19 cellular contexts compared by ENCODE assay signal in the genomic region with DNA sequence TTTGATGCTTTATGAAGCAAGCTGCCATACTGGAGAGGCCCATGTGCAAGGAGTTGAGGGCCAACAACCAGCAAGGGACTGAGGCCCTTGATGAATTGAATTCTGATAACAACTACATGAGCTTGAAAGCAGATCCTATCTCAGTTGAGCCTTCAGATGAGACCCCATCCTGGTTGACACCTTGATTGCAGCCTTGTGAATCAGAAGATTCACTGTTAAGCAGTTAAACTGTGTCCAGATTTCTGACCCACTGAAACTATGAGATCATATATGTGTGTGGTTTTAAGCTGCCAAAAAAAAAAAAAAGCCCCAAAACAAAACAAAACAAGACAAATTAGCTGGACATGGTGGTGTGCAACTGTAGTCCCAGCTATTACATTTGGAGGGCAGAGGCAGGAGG. TPM values are rescaled to one million over a fixed set of nuclear protein-coding genes. Genes with fewer than 3 reads are reported as not detected.
A peak's percentile ranks its signal among the peaks of the same experiment; 100 is the strongest.
DNase-seq lines count a peak whose midpoint lies in the region; ATAC-seq, FAIRE-seq and TF ChIP-seq lines count a peak whose summit lies in the region.
"Had no signal": no experiment of that assay in that cellular context is flagged by ENCODE, and none has a peak within 500 bp of the region (broad histone marks: within the 10 kb centered on the region; RNA-seq: fewer than 3 reads in every experiment).

No MANE protein-coding gene starts in this region.

- H4K8ac ChIP-seq in H1 (ENCODE audit: extremely low read depth, insufficient read depth, low read length) = no peak overlapping the region

- H3K4me1 ChIP-seq in BLaER1 (peaks cover 21% of the 10 kb centered on the region), H1 (replicated peaks in 1 of 4; ENCODE audit: control insufficient read depth in 3 of 4, insufficient read depth in 4 of 4, low read length in 3 of 4) (peaks cover 2 to 9% (median 5%) of the 10 kb centered on the region in 4 experiments), osteoblast (ENCODE audit: insufficient read depth, low read length) (peaks cover 5% of the 10 kb centered on the region)

- H3K4me2 ChIP-seq in BLaER1 = 0 out of 2 replicates have a peak overlapping the region, but pooled peaks have one; percentile 15
- H3K4me2 ChIP-seq in H1 (ENCODE audit: insufficient read depth in 1 of 2, low read depth in 2 of 2, low read length in 2 of 2) = no peak overlapping the region
- H3K4me2 ChIP-seq in osteoblast (ENCODE audit: insufficient read depth, low read length) = no peak overlapping the region
- H3K4me2 ChIP-seq: A549 had no signal

- peak overlapping the region; percentile 76; the same call in 1 of the 2 replicates for H2BK15ac ChIP-seq in H1 (ENCODE audit: low read length)

- no peak overlapping the region for H3K18ac ChIP-seq in H1 (ENCODE audit: extremely low read depth, low read length)

- POLR2A ChIA-PET in H1 (lab: Charles Lee; ENCODE audit: partially characterized antibody) = interaction anchor here (0.7 to 1.0 kb wide), 4 partner anchors 18 to 264 kb away, joined by 3 read pairs; no protein-coding TSS in a partner anchor

- FAIRE-seq in GM19239 (lab: Jason Lieb, UNC) = peak; percentile 67
- no peak for FAIRE-seq in H1 (lab: Jason Lieb, UNC)
- FAIRE-seq: A549, HepG2 had no signal

- no peak overlapping the region for H3K56ac ChIP-seq in H1 (replicated peaks; ENCODE audit: insufficient read length, low read depth, low read length)

- TF ChIP-seq RAD21 in H1 (IDR thresholded peaks at IDR 0.05 in 1 of 2, conservative IDR thresholded peaks at IDR 0.05 in 1 of 2; ENCODE audit: low read depth in 2 of 2, low read length in 2 of 2) = no peak

- TF ChIP-seq CTCF in H1 (IDR thresholded peaks at IDR 0.05; ENCODE audit: control extremely low read depth in 1 of 3, insufficient read depth in 1 of 3, low read depth in 1 of 3, low read length in 3 of 3) = no peak
- TF ChIP-seq CTCF in osteoblast (IDR thresholded peaks at IDR 0.05; ENCODE audit: extremely low read depth, low read depth, low read length) = no peak

- TF ChIP-seq POLR2A in H1 (IDR thresholded peaks at IDR 0.05; ENCODE audit: control extremely low read depth in 1 of 2, low read depth in 2 of 2, low read length in 2 of 2) = no peak

- H3K27me3 ChIP-seq in BLaER1 = no peaks in the 10 kb centered on the region
- no peaks in the 10 kb centered on the region for H3K27me3 ChIP-seq in H1 (replicated peaks in 1 of 4; ENCODE audit: control insufficient read depth in 3 of 4, extremely low read depth in 1 of 4, insufficient read depth in 3 of 4, low read length in 3 of 4)
- H3K27me3 ChIP-seq in osteoblast (ENCODE audit: insufficient read depth, low read length) = no peaks in the 10 kb centered on the region

- no peaks in the 10 kb centered on the region for H3K23me2 ChIP-seq in H1 (ENCODE audit: low read depth, low read length)

- H3K9me3 ChIP-seq in BLaER1 = peaks cover 29% of the 10 kb centered on the region
- peaks cover 8 to 16% of the 10 kb centered on the region in 2 experiments; a peak in 3 of 4 replicates for H3K9me3 ChIP-seq in H1 (ENCODE audit: insufficient read depth in 2 of 2, low read depth in 1 of 2, low read length in 1 of 2)
- H3K9me3 ChIP-seq in osteoblast (ENCODE audit: low read depth, low read length) = no peaks in the 10 kb centered on the region

- H3K4ac ChIP-seq in H1 (replicated peaks; ENCODE audit: insufficient read length, low read depth, low read length) = no peak overlapping the region

- peak overlapping the region; percentile 10 for H2BK120ac ChIP-seq in H1 (replicated peaks; ENCODE audit: low read depth, low read length)

- H3K4me3 ChIP-seq in BLaER1 (no peak overlapping the region), H1 (ENCODE audit: extremely low read depth in 1 of 4, insufficient read depth in 2 of 4, low read depth in 3 of 4, low read length in 4 of 4) (no peak overlapping the region), osteoblast (ENCODE audit: insufficient read depth, low read length) (no peak overlapping the region)
- H3K4me3 ChIP-seq: A549 had no signal

- H3K9ac ChIP-seq in BLaER1 (no peak overlapping the region), H1 (replicated peaks in 1 of 4; ENCODE audit: extremely low read depth in 1 of 4, low read depth in 3 of 4, low read length in 3 of 4) (no peak overlapping the region)

- H4K91ac ChIP-seq in H1 (replicated peaks; ENCODE audit: insufficient read length, low read length) = no peak overlapping the region

- DNase-seq in GM19239 (ENCODE audit: insufficient read length, low spot score) (no peak), H1 (ENCODE audit: low read depth in 1 of 2, low spot score in 2 of 2) (no peak), osteoblast (ENCODE audit: insufficient read length, low spot score, missing footprints) (peak; percentile 34), T1000 (lab: John Stamatoyannopoulos, UW) (no peak), GM03348 (ENCODE audit: low spot score) (no peak)
- DNase-seq: AML-193; Calu3; CD4-positive, alpha-beta memory T cell; DMS79 treated with DMSO at 0.1 percent for 48 hours; GF-D8; GOT3; H9; KBM-7 had no signal

- ATAC-seq in HG03378 (IDR thresholded peaks at IDR 0.05; ENCODE audit: unreplicated experiment) = no peak
- ATAC-seq: A549, HepG2 had no signal

- no peak overlapping the region for H2BK5ac ChIP-seq in H1 (ENCODE audit: low read depth, low read length)

- no peak overlapping the region for H3K23ac ChIP-seq in H1 (ENCODE audit: insufficient read length)

- no peaks in the 10 kb centered on the region for H3K79me1 ChIP-seq in H1 (ENCODE audit: low read depth, low read length)

- H2AFZ ChIP-seq in H1 (ENCODE audit: low read length) = no peak overlapping the region
- H2AFZ ChIP-seq in osteoblast (ENCODE audit: low read length) = no peak overlapping the region

- H3K14ac ChIP-seq in H1 (ENCODE audit: insufficient read length) = no peak overlapping the region

- H4K20me1 ChIP-seq in BLaER1 (no peaks in the 10 kb centered on the region), H1 (replicated peaks in 1 of 2; ENCODE audit: control insufficient read depth in 1 of 2, insufficient read depth in 2 of 2, low read length in 2 of 2) (no peaks in the 10 kb centered on the region), osteoblast (ENCODE audit: insufficient read depth, low read length) (no peaks in the 10 kb centered on the region)

- no peak overlapping the region; the same call in 1 of the 2 replicates for H2AK5ac ChIP-seq in H1 (ENCODE audit: low read depth, low read length)

- H4K5ac ChIP-seq in H1 (ENCODE audit: insufficient read length, low read depth, low read length) = no peak overlapping the region

- no peaks in the 10 kb centered on the region for H3K36me3 ChIP-seq in BLaER1
- peaks cover 0 to 8% (median 1%) of the 10 kb centered on the region in 4 experiments; a peak in 2 of 8 replicates for H3K36me3 ChIP-seq in H1 (ENCODE audit: control insufficient read depth in 2 of 4, insufficient read depth in 4 of 4, low read length in 3 of 4)
- no peaks in the 10 kb centered on the region for H3K36me3 ChIP-seq in osteoblast (ENCODE audit: insufficient read depth, low read length)

- no peak for TF ChIP-seq EP300 in H1 (IDR thresholded peaks at IDR 0.05; ENCODE audit: borderline replicate concordance in 1 of 2, low read depth in 2 of 2, low read length in 2 of 2)

- CTCF ChIA-PET in H1 (lab: Charles Lee; ENCODE audit: partially characterized antibody) = interaction anchor here (0.9 to 4.4 kb wide), 8 partner anchors 8 to 277 kb away, joined by 3 to 31 read pairs (median 5); no protein-coding TSS in a partner anchor

- no peaks in the 10 kb centered on the region for H3K79me2 ChIP-seq in H1 (ENCODE audit: control insufficient read depth in 1 of 2, insufficient read depth in 2 of 2, low read length in 2 of 2)
- no peaks in the 10 kb centered on the region for H3K79me2 ChIP-seq in osteoblast (ENCODE audit: insufficient read depth, low read length)

- H2BK12ac ChIP-seq in H1 (ENCODE audit: low read depth, low read length) = no peak overlapping the region

- no peak overlapping the region for H3K27ac ChIP-seq in BLaER1
- H3K27ac ChIP-seq in H1 (ENCODE audit: low read depth, low read length) = no peak overlapping the region
- no peak overlapping the region for H3K27ac ChIP-seq in osteoblast (ENCODE audit: low read depth, low read length)
- H3K27ac ChIP-seq: 22Rv1, A549 had no signal

- no peak overlapping the region for H2BK20ac ChIP-seq in H1 (ENCODE audit: low read length)

TF ChIP-seq in H1, 55 proteins besides CTCF, POLR2A, EP300 and RAD21 (continues in another document):
- TF ChIP-seq SRF (IDR thresholded peaks at IDR 0.05; ENCODE audit: low read depth, low read length) = no peak
- no peak for TF ChIP-seq TAF7 (optimal IDR thresholded peaks at IDR 0.05; ENCODE audit: borderline replicate concordance, low read depth, low read length)
- TF ChIP-seq, protein P1, sequence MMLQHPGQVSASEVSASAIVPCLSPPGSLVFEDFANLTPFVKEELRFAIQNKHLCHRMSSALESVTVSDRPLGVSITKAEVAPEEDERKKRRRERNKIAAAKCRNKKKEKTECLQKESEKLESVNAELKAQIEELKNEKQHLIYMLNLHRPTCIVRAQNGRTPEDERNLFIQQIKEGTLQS (IDR thresholded peaks at IDR 0.05; ENCODE audit: insufficient read depth, low read depth, low read length) = no peak

RNA-seq across cellular contexts. Expression of gene GPR19, which starts 42.1 kb away (rescaled TPM):
- total RNA-seq in H1 (2021; fragmentation: NEBNext Ultra II Directional; extraction: Animal tissue kit (Norgen Biotek cat#: 25700)) = 17.1 and 19.1 TPM in 2 replicates
- 10.9 and 19.3 TPM in 2 replicates for polyA plus RNA-seq in H1 (2011; rRNA removed)
- polyA plus RNA-seq in H1 (2011; cell fraction: cytosol; rRNA removed) = 13.2 TPM
- 9.3 TPM for polyA plus RNA-seq in H1 (2011; cell fraction: nucleus; rRNA removed)
- 12.8 to 15.4 TPM (median 14.3 TPM) in 4 replicates for polyA plus RNA-seq in H1 (2012, experiment 1 of 2)
- polyA plus RNA-seq in H1 (2012, experiment 2 of 2) = 2.7 TPM
- 20.5 TPM for polyA plus RNA-seq in H1 (2013, experiment 1 of 2)
- 21.2 TPM for polyA plus RNA-seq in H1 (2013, experiment 2 of 2)
- polyA minus RNA-seq in H1 (2011; rRNA and poly(A)+ RNA removed) = 27.4 and 30.6 TPM in 2 replicates
- polyA minus RNA-seq in H1 (2011; cell fraction: cytosol; rRNA and poly(A)+ RNA removed) = 6.8 TPM
- polyA minus RNA-seq in H1 (2011; cell fraction: nucleus; rRNA and poly(A)+ RNA removed) = 21.1 TPM
- under 0.01 and 0.36 TPM in 2 replicates for total RNA-seq in osteoblast
- polyA plus RNA-seq: CD14-positive monocyte had no signal

RNA-seq across cellular contexts. Expression of gene CREBL2, which starts 42.2 kb away (rescaled TPM):
- 16.2 and 18.3 TPM in 2 replicates for total RNA-seq in H1 (2021; fragmentation: NEBNext Ultra II Directional; extraction: Animal tissue kit (Norgen Biotek cat#: 25700))
- polyA plus RNA-seq in H1 (2011; rRNA removed) = 7.3 and 9.8 TPM in 2 replicates
- 12.6 TPM for polyA plus RNA-seq in H1 (2011; cell fraction: cytosol; rRNA removed)
- polyA plus RNA-seq in H1 (2011; cell fraction: nucleus; rRNA removed) = 4.3 TPM
- polyA plus RNA-seq in H1 (2012, experiment 1 of 2) = 9.6 to 13.3 TPM (median 9.8 TPM) in 4 replicates
- 1.9 TPM for polyA plus RNA-seq in H1 (2012, experiment 2 of 2)
- 11.1 TPM for polyA plus RNA-seq in H1 (2013, experiment 1 of 2)
- 10.9 TPM for polyA plus RNA-seq in H1 (2013, experiment 2 of 2)
- polyA minus RNA-seq in H1 (2011; rRNA and poly(A)+ RNA removed) = 10.7 and 14.9 TPM in 2 replicates
- 8.5 TPM for polyA minus RNA-seq in H1 (2011; cell fraction: cytosol; rRNA and poly(A)+ RNA removed)
- polyA minus RNA-seq in H1 (2011; cell fraction: nucleus; rRNA and poly(A)+ RNA removed) = 7.5 TPM
- 47.0 and 54.5 TPM in 2 replicates for total RNA-seq in osteoblast

Comparison
In these comparisons a context has a peak if more than half of its experiments do, and no peak if none do; other contexts are left out.
1. RNA of gene GPR19, which starts 42.1 kb away (total RNA-seq): 17.1 to 19.1 TPM in H1; under 0.01 to 0.36 TPM in osteoblast; every median in the first group is over 10 times any median in the second.